ENCODE assay signal across 5 cellular contexts in genomic region chr14:24015745-24016144, GRCh38. TPM values are rescaled to one million over a fixed set of nuclear protein-coding genes. Genes with fewer than 3 reads are reported as not detected.
"Had no signal": no experiment of that assay in that cellular context is flagged by ENCODE, and none has a peak within 500 bp of the region (broad histone marks: within the 10 kb centered on the region; RNA-seq: fewer than 3 reads in every experiment).

No MANE protein-coding gene starts in this region.

RNA-seq across cellular contexts. Expression of gene CARMIL3, which starts 36.1 kb away (rescaled TPM):
- polyA plus RNA-seq: IMR-90 had no signal

RNA-seq across cellular contexts. Expression of gene CPNE6, which starts 55.6 kb away (rescaled TPM):
- total RNA-seq: HT-29, HT1080, IMR-90, K562 had no signal
- polyA plus RNA-seq: IgD-negative memory B cell, IMR-90, K562 had no signal
